Comparison of ENCODE assay signal across 8 cellular contexts in the genomic region with DNA sequence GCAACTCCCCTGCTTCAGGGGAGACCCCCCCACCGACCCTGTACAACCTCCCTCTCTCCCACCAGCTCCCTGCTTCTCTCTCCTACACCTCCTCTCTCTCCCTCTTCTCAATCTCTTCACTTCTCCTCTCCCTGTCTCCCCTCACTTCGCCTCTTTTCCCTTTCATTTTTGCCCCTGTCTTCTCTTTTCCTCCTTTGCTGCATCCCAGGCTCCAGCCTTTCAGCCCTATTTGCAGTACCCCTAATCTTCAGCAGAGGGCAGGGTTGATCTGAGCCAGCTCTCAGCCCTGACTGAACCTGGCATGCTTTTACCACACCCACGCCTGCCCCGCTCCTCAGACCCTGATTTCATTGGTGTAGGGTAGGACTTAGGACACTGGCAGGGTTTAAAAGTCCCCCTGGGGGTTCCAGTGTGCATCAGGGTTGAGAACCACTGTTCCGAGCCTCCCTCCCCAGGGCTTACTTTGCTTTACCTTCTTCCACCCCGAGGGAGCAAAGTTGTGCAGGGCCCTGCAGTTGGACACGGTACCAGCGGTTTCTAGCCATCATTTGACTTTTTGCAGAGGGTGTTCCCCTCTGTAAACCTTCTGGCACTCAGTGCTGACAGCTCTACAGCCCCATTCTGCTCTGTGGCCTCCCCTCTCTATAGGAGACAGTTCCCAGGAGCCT.
DNase-seq lines count a peak whose midpoint lies in the region; ATAC-seq and TF ChIP-seq lines count a peak whose summit lies in the region.

No MANE protein-coding gene starts in this region.

- CTCF ChIA-PET in GM10248 (lab: Yijun Ruan, JAX) = interaction anchor here (0.6 to 6.8 kb wide), 28 partner anchors 9 to 549 kb away, joined by 3 to 80 read pairs (median 5); a partner anchor contains a TSS

- H3K27ac ChIP-seq in coronary artery (no peak overlapping the region), lower lobe of right lung (no peak overlapping the region)

- no peaks in the 10 kb centered on the region for H3K9me3 ChIP-seq in lower lobe of right lung

- peak; percentile 88 for DNase-seq in 8988T
- peak; percentile 83 for DNase-seq in GM10248 (ENCODE audit: extremely low spot score)
- peak; percentile 59 for DNase-seq in NCI-H1694 (lab: John Stamatoyannopoulos, UW)
- DNase-seq in activated CD4-positive, alpha-beta T cell treated with anti-CD3 and anti-CD28 coated beads for 1 hour = peak; percentile 18
- no peak for DNase-seq in coronary artery (ENCODE audit: low spot score)
- no peak for DNase-seq in lower lobe of right lung
- DNase-seq in stimulated activated CD8-positive, alpha-beta memory T cell treated with anti-CD3 and anti-CD28 coated beads, Interleukin-2, amount 100 ng/mL, for 48 hours (ENCODE audit: low read depth in 2 of 2) = peak; percentile 17 to 37

- peaks cover 8% of the 10 kb centered on the region for H3K27me3 ChIP-seq in lower lobe of right lung (ENCODE audit: low read depth)

- no peak overlapping the region for H3K4me3 ChIP-seq in coronary artery
- no peak overlapping the region for H3K4me3 ChIP-seq in lower lobe of right lung

- H3K36me3 ChIP-seq in lower lobe of right lung = no peaks in the 10 kb centered on the region

- no peaks in the 10 kb centered on the region for H3K4me1 ChIP-seq in lower lobe of right lung

- ATAC-seq in lower lobe of right lung = peak; percentile 69 to 79
- no peak for ATAC-seq in GM18861 (IDR thresholded peaks at IDR 0.05; ENCODE audit: unreplicated experiment)

- TF ChIP-seq CTCF in GM10248 (IDR thresholded peaks at IDR 0.05; ENCODE audit: control extremely low read depth, extremely low read depth, low read depth, missing control alignments) (peak; percentile 92), coronary artery (IDR thresholded peaks at IDR 0.05) (peak; percentile 58), lower lobe of right lung (IDR thresholded peaks at IDR 0.05) (peak; percentile 77)

- POLR2A ChIA-PET in GM10248 (lab: Yijun Ruan, JAX) = no interaction called here

- intact Hi-C loops in lower lobe of right lung (cut with DNase I) = no loop called here

Comparison
In these comparisons a context has a peak if more than half of its experiments do, and no peak if none do; other contexts are left out.
1. DNase-seq: peak in 8988T (single experiment), GM10248 (single experiment), NCI-H1694 (single experiment), activated CD4-positive, alpha-beta T cell treated with anti-CD3 and anti-CD28 coated beads for 1 hour (single experiment) and stimulated activated CD8-positive, alpha-beta memory T cell treated with anti-CD3 and anti-CD28 coated beads, Interleukin-2, amount 100 ng/mL, for 48 hours (2 of 2); none in coronary artery (single experiment) and lower lobe of right lung (single experiment).
2. Peak in every context shown above with its lines, with median percentiles within 50 percentile points of each other: CTCF ChIP-seq.